Comparison of ENCODE assay signal across 12 cellular contexts in genomic region chr5:133049726-133050048, GRCh38. TPM values are rescaled to one million over a fixed set of nuclear protein-coding genes. Genes with fewer than 3 reads are reported as not detected.
DNase-seq lines count a peak whose midpoint lies in the region; ATAC-seq and TF ChIP-seq lines count a peak whose summit lies in the region.
"Had no signal": no experiment of that assay in that cellular context is flagged by ENCODE, and none has a peak within 500 bp of the region (broad histone marks: within the 10 kb centered on the region; RNA-seq: fewer than 3 reads in every experiment).

No MANE protein-coding gene starts in this region.

- H2BK15ac ChIP-seq in IMR-90 (ENCODE audit: low read depth, low read length) = peak overlapping the region; percentile 66; the same call in 1 of the 3 replicates

- peak overlapping the region; percentile 32; the same call in 1 of the 2 replicates for H3K18ac ChIP-seq in IMR-90 (ENCODE audit: low read depth, low read length)

- TF ChIP-seq CTCF in IMR-90 (conservative IDR thresholded peaks at IDR 0.05; ENCODE audit: low read depth, low read length) = no peak

- dilution Hi-C loops in IMR-90 (cut with HindIII; ENCODE audit: low sequenced_read_pairs, unreplicated experiment) = no loop called here

- peaks cover 15 to 32% of the 10 kb centered on the region in 2 experiments for H3K79me1 ChIP-seq in IMR-90 (ENCODE audit: low read depth in 1 of 2, low read length in 2 of 2)

- no peak overlapping the region for H2AFZ ChIP-seq in IMR-90 (replicated peaks; ENCODE audit: low read length, poor library complexity)

- H3K27me3 ChIP-seq in IMR-90 (ENCODE audit: control insufficient read depth, insufficient read depth, low read length) (no peaks in the 10 kb centered on the region), muscle layer of duodenum (ENCODE audit: low read depth, low read length) (no peaks in the 10 kb centered on the region)
- H3K27me3 ChIP-seq: body of pancreas had no signal

- no peak overlapping the region for H3K56ac ChIP-seq in IMR-90 (ENCODE audit: extremely low read depth, insufficient read depth, low read length)

- H3K4me3 Mint-ChIP-seq in activated naive CD8-positive, alpha-beta T cell treated with anti-CD3 and anti-CD28 coated beads, Interleukin-2, amount 10 ng/mL, durations not matched to agents 7 days and 5 days = no peak overlapping the region

- H3K9ac ChIP-seq in IMR-90 (ENCODE audit: low read depth, low read length) = no peak overlapping the region

- H3K4ac ChIP-seq in IMR-90 (ENCODE audit: low read depth, low read length) = peak overlapping the region; percentile 33; the same call in 1 of the 2 replicates

- no peak overlapping the region for H4K91ac ChIP-seq in IMR-90 (ENCODE audit: insufficient read depth, low read depth, low read length)

- CTCF ChIA-PET in IMR-90 (lab: Yijun Ruan, JAX) = no interaction called here

- TF ChIP-seq POLR2A in IMR-90 (IDR thresholded peaks at IDR 0.05; ENCODE audit: low read depth, low read length) = no peak

- in situ Hi-C loops in IMR-90 (cut with MboI; ENCODE audit: low sequenced_read_pairs) = no loop called here

- H3K27me3 Mint-ChIP-seq in activated naive CD8-positive, alpha-beta T cell treated with anti-CD3 and anti-CD28 coated beads, Interleukin-2, amount 10 ng/mL, durations not matched to agents 7 days and 5 days = no peaks in the 10 kb centered on the region

- H3K4me3 ChIP-seq in IMR-90 (ENCODE audit: insufficient read depth, low read depth, low read length) (no peak overlapping the region), muscle layer of duodenum (ENCODE audit: low read depth in 1 of 2, low read length in 2 of 2) (no peak overlapping the region)
- H3K4me3 ChIP-seq: body of pancreas had no signal

- H3K36me3 Mint-ChIP-seq in activated naive CD8-positive, alpha-beta T cell treated with anti-CD3 and anti-CD28 coated beads, Interleukin-2, amount 10 ng/mL, durations not matched to agents 7 days and 5 days = peaks cover 7% of the 10 kb centered on the region

- H4K8ac ChIP-seq in IMR-90 (ENCODE audit: low read depth in 2 of 2, low read length in 2 of 2) = peak overlapping the region in 1 of 2 experiments; percentile 40; a peak in 1 of 4 replicates

- peak overlapping the region; percentile 62; the same call in 1 of the 2 replicates for H3K14ac ChIP-seq in IMR-90 (replicated peaks; ENCODE audit: low read depth, low read length)

- ATAC-seq in IMR-90 (ENCODE audit: low read depth) (no peak), GM18909 (IDR thresholded peaks at IDR 0.05; ENCODE audit: poor library complexity, unreplicated experiment) (no peak)
- no peak for ATAC-seq in activated naive CD8-positive, alpha-beta T cell treated with anti-CD3 and anti-CD28 coated beads, Interleukin-2, amount 10 ng/mL, durations not matched to agents 7 days and 5 days (ENCODE audit: low read depth)
- ATAC-seq: body of pancreas had no signal

- H3K23ac ChIP-seq in IMR-90 (ENCODE audit: low read depth, low read length) = peak overlapping the region; percentile 75; the same call in 1 of the 2 replicates

- POLR2A ChIA-PET in IMR-90 (lab: Charles Lee; ENCODE audit: unreplicated experiment) = no interaction called here
- POLR2A ChIA-PET in activated naive CD8-positive, alpha-beta T cell treated with anti-CD3 and anti-CD28 coated beads, Interleukin-2, amount 10 ng/mL, durations not matched to agents 7 days and 5 days (lab: Charles Lee) = interaction anchor here (1.7 kb wide), 1 partner anchor 86 kb away, joined by 9 read pairs; the partner anchor contains the start of gene AFF4

- peak overlapping the region; percentile 78; the same call in 1 of the 2 replicates for H2AK5ac ChIP-seq in IMR-90 (ENCODE audit: low read depth, low read length)

- peak overlapping the region; percentile 77; the same call in 1 of the 2 replicates for H3K4me2 ChIP-seq in IMR-90 (ENCODE audit: low read depth, low read length)

- peaks cover 24% of the 10 kb centered on the region for H3K4me1 Mint-ChIP-seq in activated naive CD8-positive, alpha-beta T cell treated with anti-CD3 and anti-CD28 coated beads, Interleukin-2, amount 10 ng/mL, durations not matched to agents 7 days and 5 days

- H2BK120ac ChIP-seq in IMR-90 (ENCODE audit: low read depth, low read length) = 0 out of 2 replicates have a peak overlapping the region, but pooled peaks have one; percentile 17

- no peak for TF ChIP-seq RAD21 in IMR-90 (IDR thresholded peaks at IDR 0.05; ENCODE audit: low read length)

- peak overlapping the region; percentile 61 for H3K27ac Mint-ChIP-seq in activated naive CD8-positive, alpha-beta T cell treated with anti-CD3 and anti-CD28 coated beads, Interleukin-2, amount 10 ng/mL, durations not matched to agents 7 days and 5 days

- peak overlapping the region; percentile 21; the same call in 1 of the 2 replicates for H4K5ac ChIP-seq in IMR-90 (ENCODE audit: low read depth, low read length)

- H4K20me1 ChIP-seq in IMR-90 (ENCODE audit: insufficient read depth, low read length) = peaks cover 28% of the 10 kb centered on the region

- H3K4me1 ChIP-seq in IMR-90 (ENCODE audit: control insufficient read depth, insufficient read depth, low read length) (peaks cover 5% of the 10 kb centered on the region), muscle layer of duodenum (ENCODE audit: control insufficient read depth in 1 of 2, insufficient read depth in 2 of 2, low read length in 2 of 2) (peaks cover 12 to 20% of the 10 kb centered on the region in 2 donors)

- no TSS peak for BruUV-seq in IMR-90 (replicated peaks; lab: Mats Ljungman, UMichigan)

- H3K9me3 Mint-ChIP-seq in activated naive CD8-positive, alpha-beta T cell treated with anti-CD3 and anti-CD28 coated beads, Interleukin-2, amount 10 ng/mL, durations not matched to agents 7 days and 5 days = no peaks in the 10 kb centered on the region

- 17% methylated on average over 1 of the region's 1 CpG; no CpG with 5 or more reads in 1 of the 2 experiments for WGBS in IMR-90 (ENCODE audit: extremely low coverage in 2 of 2, insufficient read length in 1 of 2), 2 experiments

- no peak overlapping the region; the same call in 1 of the 2 replicates for H2BK20ac ChIP-seq in IMR-90 (ENCODE audit: low read depth, low read length)

- H2BK5ac ChIP-seq in IMR-90 (ENCODE audit: low read depth, low read length, poor library complexity, severe bottlenecking) = peak overlapping the region; percentile 61

- no peak overlapping the region for H2AK9ac ChIP-seq in IMR-90 (replicated peaks; ENCODE audit: low read depth, low read length, poor library complexity)

- DNase-seq in COR-L47 (lab: John Stamatoyannopoulos, UW) = peak; percentile 3
- DNase-seq in IMR-90 = no peak
- DNase-seq in activated naive CD8-positive, alpha-beta T cell treated with anti-CD3 and anti-CD28 coated beads, Interleukin-2, amount 10 ng/mL, durations not matched to agents 7 days and 5 days = no peak
- DNase-seq in NCI-H510A (lab: John Stamatoyannopoulos, UW) = no peak
- DNase-seq in A172 (ENCODE audit: low spot score) = no peak
- DNase-seq in HPDE6-E6E7 (ENCODE audit: extremely low spot score) = no peak
- DNase-seq: body of pancreas; KBM-7; stimulated activated CD4-positive, alpha-beta T cell treated with anti-CD3 and anti-CD28 coated beads, Interleukin-15, amount 100 ng/mL, for 24 hours; SW 1271 had no signal

- H3K9me1 ChIP-seq in IMR-90 (ENCODE audit: insufficient read depth, low read length) = peaks cover 11% of the 10 kb centered on the region

- H3K27ac ChIP-seq in IMR-90 (ENCODE audit: insufficient read depth, low read length) (no peak overlapping the region), muscle layer of duodenum (ENCODE audit: low read length) (peak overlapping the region; percentile 64)

- H3K9me3 ChIP-seq in IMR-90 (ENCODE audit: control insufficient read depth, insufficient read depth, low read length) (no peaks in the 10 kb centered on the region), muscle layer of duodenum (ENCODE audit: control insufficient read depth in 1 of 2, low read length in 2 of 2) (no peaks in the 10 kb centered on the region)
- H3K9me3 ChIP-seq: body of pancreas had no signal

- no peaks in the 10 kb centered on the region for H3K36me3 ChIP-seq in IMR-90 (ENCODE audit: control insufficient read depth, insufficient read depth, low read length)
- H3K36me3 ChIP-seq in muscle layer of duodenum (ENCODE audit: control insufficient read depth in 1 of 2, insufficient read depth in 2 of 2, low read length in 2 of 2) = peaks cover 0 to 11% of the 10 kb centered on the region in 2 donors

- intact Hi-C loops in IMR-90 (cut with micrococcal nuclease) = loop anchor here (2.0 kb wide), 2 partner anchors 23 to 87 kb away; partner anchors contain the start of genes AFF4 and ZCCHC10

TF ChIP-seq in IMR-90, 13 proteins besides CTCF, POLR2A, EP300 and RAD21 (continues in another document):
- TF ChIP-seq FOS (IDR thresholded peaks at IDR 0.05; ENCODE audit: low read depth, low read length) = no peak
- TF ChIP-seq CHD1 (IDR thresholded peaks at IDR 0.05; ENCODE audit: low read depth, low read length) = no peak
- no peak for TF ChIP-seq SMC3 (IDR thresholded peaks at IDR 0.05; ENCODE audit: low read depth, low read length)
- no peak for TF ChIP-seq MAZ (IDR thresholded peaks at IDR 0.05; ENCODE audit: borderline replicate concordance, low read depth, low read length)
- no peak for TF ChIP-seq MXI1 (IDR thresholded peaks at IDR 0.05; ENCODE audit: borderline replicate concordance, low read depth, low read length)
- no peak for TF ChIP-seq MAFK (IDR thresholded peaks at IDR 0.05; ENCODE audit: low read depth, low read length)

RNA-seq across cellular contexts. Expression of gene HSPA4, which starts 2.1 kb away (rescaled TPM):
- total RNA-seq in IMR-90 (2012; rRNA removed) = 120 and 192 TPM in 2 replicates
- 27.6 and 34.9 TPM in 2 replicates for polyA plus RNA-seq in IMR-90 (2012; rRNA removed)
- polyA plus RNA-seq in IMR-90 (2012; cell fraction: cytosol; rRNA removed) = 7.5 and 8.0 TPM in 2 replicates
- 4.5 and 19.8 TPM in 2 replicates for polyA plus RNA-seq in IMR-90 (2012; cell fraction: nucleus; rRNA removed; ENCODE audit: low replicate concordance)
- total RNA-seq in activated naive CD8-positive, alpha-beta T cell treated with anti-CD3 and anti-CD28 coated beads, Interleukin-2, amount 10 ng/mL, durations not matched to agents 7 days and 5 days = 10 to 100 TPM; 78.9 to 83.2 TPM
- total RNA-seq in A172 (2014; rRNA removed; shearing (Covaris generic)) = 227 and 236 TPM in 2 replicates

RNA-seq across cellular contexts. Expression of gene ZCCHC10, which starts 23.3 kb away (rescaled TPM):
- 4.1 and 7.2 TPM in 2 replicates for total RNA-seq in IMR-90 (2012; rRNA removed)
- 20.4 and 31.8 TPM in 2 replicates for polyA plus RNA-seq in IMR-90 (2012; rRNA removed)
- 1.2 and 7.7 TPM in 2 replicates for polyA plus RNA-seq in IMR-90 (2012; cell fraction: cytosol; rRNA removed)
- polyA plus RNA-seq in IMR-90 (2012; cell fraction: nucleus; rRNA removed; ENCODE audit: low replicate concordance) = 0.55 and 6.4 TPM in 2 replicates
- 10 to 100 TPM; 22.8 to 24.5 TPM for total RNA-seq in activated naive CD8-positive, alpha-beta T cell treated with anti-CD3 and anti-CD28 coated beads, Interleukin-2, amount 10 ng/mL, durations not matched to agents 7 days and 5 days
- total RNA-seq in A172 (2014; rRNA removed; shearing (Covaris generic)) = 35.3 and 43.4 TPM in 2 replicates
